8 cellular contexts compared by ENCODE assay signal in the genomic region with DNA sequence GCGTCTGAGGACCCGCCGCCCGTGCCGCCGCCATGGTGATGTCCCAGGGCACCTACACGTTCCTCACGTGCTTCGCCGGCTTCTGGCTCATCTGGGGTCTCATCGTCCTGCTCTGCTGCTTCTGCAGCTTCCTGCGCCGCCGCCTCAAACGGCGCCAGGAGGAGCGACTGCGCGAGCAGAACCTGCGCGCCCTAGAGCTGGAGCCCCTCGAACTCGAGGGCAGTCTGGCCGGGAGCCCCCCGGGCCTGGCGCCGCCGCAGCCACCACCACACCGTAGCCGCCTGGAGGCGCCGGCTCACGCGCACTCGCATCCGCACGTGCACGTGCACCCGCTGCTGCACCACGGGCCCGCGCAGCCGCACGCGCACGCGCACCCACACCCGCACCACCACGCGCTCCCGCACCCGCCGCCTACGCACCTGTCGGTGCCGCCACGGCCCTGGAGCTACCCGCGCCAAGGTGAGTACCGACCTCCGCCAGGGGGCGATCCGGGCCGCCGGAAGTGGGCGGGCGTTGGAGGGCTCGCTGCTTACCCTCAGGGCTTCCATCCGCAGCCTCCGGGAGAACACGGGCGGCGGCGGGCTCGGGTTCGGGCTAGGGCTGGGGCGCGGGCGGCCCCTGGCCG. TPM values are rescaled to one million over a fixed set of nuclear protein-coding genes. Genes with fewer than 3 reads are reported as not detected.
DNase-seq lines count a peak whose midpoint lies in the region; ATAC-seq, FAIRE-seq and TF ChIP-seq lines count a peak whose summit lies in the region.

No MANE protein-coding gene starts in this region.

- DNase-seq in CD4-positive, alpha-beta T cell = peak; percentile 86 to 94 (median 90)
- DNase-seq in NK-92 (lab: John Stamatoyannopoulos, UW; ENCODE audit: unreplicated experiment) = peak; percentile 54
- DNase-seq in activated CD8-positive, alpha-beta memory T cell treated with anti-CD3 and anti-CD28 coated beads, Interleukin-2, amount 10 ng/mL, durations not matched to agents 7 days and 5 days = peak; percentile 93
- DNase-seq in endothelial cell of umbilical vein (ENCODE audit: low read depth, low spot score) = peak; percentile 75
- DNase-seq in stimulated activated CD8-positive, alpha-beta memory T cell treated with anti-CD3 and anti-CD28 coated beads, Interleukin-7, amount 100 ng/mL, for 1 hour (ENCODE audit: low read depth in 2 of 2) = peak; percentile 83 to 85

- H3K9me3 Mint-ChIP-seq in CD4-positive, alpha-beta T cell = no peaks in the 10 kb centered on the region
- no peaks in the 10 kb centered on the region for H3K9me3 Mint-ChIP-seq in activated CD8-positive, alpha-beta memory T cell treated with anti-CD3 and anti-CD28 coated beads, Interleukin-2, amount 10 ng/mL, durations not matched to agents 7 days and 5 days (ENCODE audit: low read depth)

- peak; percentile 74 for TF ChIP-seq CTCF in CD4-positive, alpha-beta T cell (IDR thresholded peaks at IDR 0.05)
- TF ChIP-seq CTCF in endothelial cell of umbilical vein (IDR thresholded peaks at IDR 0.05; ENCODE audit: extremely low read depth in 1 of 2, insufficient read depth in 1 of 2, low read depth in 1 of 2, low read length in 2 of 2) = peak; percentile 63 to 73

- no TSS peak for BruUV-seq in endothelial cell of umbilical vein (replicated peaks; lab: Mats Ljungman, UMichigan)

- no peak for TF ChIP-seq POLR2A in endothelial cell of umbilical vein (IDR thresholded peaks at IDR 0.05; ENCODE audit: low read depth, low read length)

- peaks cover 8% of the 10 kb centered on the region for H3K36me3 Mint-ChIP-seq in CD4-positive, alpha-beta T cell (ENCODE audit: low read depth)
- peaks cover 3% of the 10 kb centered on the region for H3K36me3 Mint-ChIP-seq in activated CD8-positive, alpha-beta memory T cell treated with anti-CD3 and anti-CD28 coated beads, Interleukin-2, amount 10 ng/mL, durations not matched to agents 7 days and 5 days

- no peaks in the 10 kb centered on the region for H3K27me3 ChIP-seq in CD4-positive, alpha-beta T cell (ENCODE audit: control insufficient read depth, insufficient read depth, low read length)
- H3K27me3 ChIP-seq in endothelial cell of umbilical vein (ENCODE audit: control insufficient read depth in 2 of 2, insufficient read depth in 2 of 2, low read length in 2 of 2) (no peaks in the 10 kb centered on the region), mucosa of stomach (ENCODE audit: control insufficient read depth, insufficient read depth, low read length) (peaks cover 7% of the 10 kb centered on the region)

- H3K4me2 ChIP-seq in endothelial cell of umbilical vein (ENCODE audit: insufficient read depth, low read length) = peak overlapping the region; percentile 61

- H4K20me1 ChIP-seq in endothelial cell of umbilical vein (replicated peaks; ENCODE audit: control insufficient read depth, extremely low read depth, insufficient read depth, low read length) = no peaks in the 10 kb centered on the region

- peak; percentile 64 for ATAC-seq in CD4-positive, alpha-beta T cell (ENCODE audit: poor library complexity)
- ATAC-seq in GM19328 (IDR thresholded peaks at IDR 0.05; ENCODE audit: unreplicated experiment) (peak; percentile 42), HG03460 (IDR thresholded peaks at IDR 0.05; ENCODE audit: unreplicated experiment) (peak; percentile 51)
- ATAC-seq in activated CD8-positive, alpha-beta memory T cell treated with anti-CD3 and anti-CD28 coated beads, Interleukin-2, amount 10 ng/mL, durations not matched to agents 7 days and 5 days = peak; percentile 69

- H3K4me3 Mint-ChIP-seq in CD4-positive, alpha-beta T cell = peak overlapping the region; percentile 74
- peak overlapping the region; percentile 78 for H3K4me3 Mint-ChIP-seq in activated CD8-positive, alpha-beta memory T cell treated with anti-CD3 and anti-CD28 coated beads, Interleukin-2, amount 10 ng/mL, durations not matched to agents 7 days and 5 days

- H3K4me1 ChIP-seq in endothelial cell of umbilical vein (ENCODE audit: control insufficient read depth, extremely low read depth, insufficient read depth, low read length) (peaks cover 28% of the 10 kb centered on the region), mucosa of stomach (ENCODE audit: control insufficient read depth, insufficient read depth, low read length) (peaks cover 23% of the 10 kb centered on the region)

- CTCF ChIA-PET in CD4-positive, alpha-beta T cell (lab: Charles Lee) = interaction anchor here (0.7 to 16.6 kb wide), 23 partner anchors 11 to 143 kb away, joined by 3 to 352 read pairs (median 5); a partner anchor contains a TSS
- CTCF ChIA-PET in activated CD8-positive, alpha-beta memory T cell treated with anti-CD3 and anti-CD28 coated beads, Interleukin-2, amount 10 ng/mL, durations not matched to agents 7 days and 5 days (lab: Charles Lee) = interaction anchor here (0.6 to 25.5 kb wide), 45 partner anchors 7 to 341 kb away, joined by 3 to 717 read pairs (median 7); a partner anchor contains a TSS
- CTCF ChIA-PET in endothelial cell of umbilical vein (lab: Charles Lee) = interaction anchor here (0.7 to 13.5 kb wide), 35 partner anchors 9 to 1725 kb away, joined by 3 to 288 read pairs (median 4); a partner anchor contains a TSS

- no peaks in the 10 kb centered on the region for H3K9me1 ChIP-seq in endothelial cell of umbilical vein (replicated peaks; ENCODE audit: control insufficient read depth, extremely low read depth, insufficient read depth, low read length)

- POLR2A ChIA-PET in CD4-positive, alpha-beta T cell (lab: Charles Lee) = interaction anchor here (0.7 to 14.1 kb wide), 21 partner anchors 7 to 322 kb away, joined by 3 to 435 read pairs (median 6); a partner anchor contains a TSS
- POLR2A ChIA-PET in endothelial cell of umbilical vein (lab: Charles Lee) = interaction anchor here (0.7 to 2.5 kb wide), 2 partner anchors 9 to 65 kb away, joined by 3 to 12 read pairs; a partner anchor contains a TSS

- no peaks in the 10 kb centered on the region for H3K9me3 ChIP-seq in CD4-positive, alpha-beta T cell (ENCODE audit: control insufficient read depth, low read length)
- H3K9me3 ChIP-seq in endothelial cell of umbilical vein (replicated peaks; ENCODE audit: control insufficient read depth, insufficient read depth, low read length) (no peaks in the 10 kb centered on the region), mucosa of stomach (ENCODE audit: control insufficient read depth, low read length) (no peaks in the 10 kb centered on the region)

- H3K36me3 ChIP-seq in endothelial cell of umbilical vein (ENCODE audit: control insufficient read depth in 2 of 2, extremely low read depth in 1 of 2, insufficient read depth in 2 of 2, low read length in 2 of 2) (peaks cover 7 to 30% of the 10 kb centered on the region in 2 experiments), mucosa of stomach (ENCODE audit: control insufficient read depth, insufficient read depth, low read length) (no peaks in the 10 kb centered on the region)

- peaks cover 43% of the 10 kb centered on the region for H3K4me1 Mint-ChIP-seq in CD4-positive, alpha-beta T cell (ENCODE audit: low read depth)
- H3K4me1 Mint-ChIP-seq in activated CD8-positive, alpha-beta memory T cell treated with anti-CD3 and anti-CD28 coated beads, Interleukin-2, amount 10 ng/mL, durations not matched to agents 7 days and 5 days = peaks cover 18% of the 10 kb centered on the region

- H3K27ac Mint-ChIP-seq in CD4-positive, alpha-beta T cell = peak overlapping the region; percentile 93
- peak overlapping the region; percentile 61 for H3K27ac Mint-ChIP-seq in activated CD8-positive, alpha-beta memory T cell treated with anti-CD3 and anti-CD28 coated beads, Interleukin-2, amount 10 ng/mL, durations not matched to agents 7 days and 5 days

- dilution Hi-C loops in endothelial cell of umbilical vein (cut with MboI; ENCODE audit: extremely low pct_ligation_motif_present, low sequenced_read_pairs) = no loop called here

- H3K27ac ChIP-seq in CD4-positive, alpha-beta T cell (ENCODE audit: low read depth, low read length) = peak overlapping the region; percentile 95
- H3K27ac ChIP-seq in endothelial cell of umbilical vein (ENCODE audit: insufficient read depth, low read depth, low read length) = peak overlapping the region; percentile 77

- H3K9ac ChIP-seq in endothelial cell of umbilical vein (replicated peaks; ENCODE audit: extremely low read depth, insufficient read depth, low read length) = peak overlapping the region; percentile 80
- H3K9ac ChIP-seq in mucosa of stomach (ENCODE audit: low read length) = peak overlapping the region; percentile 57

- H3K79me2 ChIP-seq in endothelial cell of umbilical vein (ENCODE audit: control insufficient read depth, insufficient read depth, low read length) = no peaks in the 10 kb centered on the region

- peak overlapping the region; percentile 23 for H2AFZ ChIP-seq in endothelial cell of umbilical vein (ENCODE audit: low read depth, low read length)

- intact Hi-C loops in CD4-positive, alpha-beta T cell (cut with DNase I, micrococcal nuclease) = loop anchor here in 1 of 2 experiments (1.0 to 5.0 kb wide), 2 partner anchors 29 to 138 kb away; a partner anchor contains a TSS
- intact Hi-C loops in endothelial cell of umbilical vein (cut with micrococcal nuclease) = loop anchor here (2.0 kb wide), 3 partner anchors 28 to 146 kb away; a partner anchor contains a TSS

- no peaks in the 10 kb centered on the region for H3K27me3 Mint-ChIP-seq in CD4-positive, alpha-beta T cell
- peaks cover 5% of the 10 kb centered on the region for H3K27me3 Mint-ChIP-seq in activated CD8-positive, alpha-beta memory T cell treated with anti-CD3 and anti-CD28 coated beads, Interleukin-2, amount 10 ng/mL, durations not matched to agents 7 days and 5 days

- H3K4me3 ChIP-seq in endothelial cell of umbilical vein (replicated peaks in 1 of 3; ENCODE audit: insufficient read depth in 1 of 3, low read depth in 1 of 3, low read length in 3 of 3) (peak overlapping the region; percentile 6 to 38 (median 21)), mucosa of stomach (ENCODE audit: low read length) (peak overlapping the region; percentile 41)

- peak; percentile 24 for FAIRE-seq in endothelial cell of umbilical vein (lab: Jason Lieb, UNC)

RNA-seq across cellular contexts. Expression of a gene that starts 8.5 kb away (rescaled TPM):
- 10 to 100 TPM; 23.3 to 23.5 TPM for total RNA-seq in CD4-positive, alpha-beta T cell
- total RNA-seq in activated CD8-positive, alpha-beta memory T cell treated with anti-CD3 and anti-CD28 coated beads, Interleukin-2, amount 10 ng/mL, durations not matched to agents 7 days and 5 days = 1 to 10 TPM; 3.1 to 5.3 TPM
- total RNA-seq in endothelial cell of umbilical vein = 5.7 and 6.5 TPM in 2 replicates
- 6.6 and 10.5 TPM in 2 replicates for polyA plus RNA-seq in endothelial cell of umbilical vein
- 1.9 and 4.7 TPM in 2 replicates for polyA plus RNA-seq in endothelial cell of umbilical vein (2011; cell fraction: cytosol; rRNA removed)
- polyA plus RNA-seq in endothelial cell of umbilical vein (2011; cell fraction: nucleus; rRNA removed) = 1.9 and 2.6 TPM in 2 replicates
- polyA plus RNA-seq in endothelial cell of umbilical vein (2012) = 2.6 and 4.7 TPM in 2 replicates
- polyA minus RNA-seq in endothelial cell of umbilical vein = 0.38 and 0.63 TPM in 2 replicates
- 6.8 TPM for polyA minus RNA-seq in endothelial cell of umbilical vein (2011; cell fraction: cytosol; rRNA and poly(A)+ RNA removed)
- 0.53 and 1.8 TPM in 2 replicates for polyA minus RNA-seq in endothelial cell of umbilical vein (2011; cell fraction: nucleus; rRNA and poly(A)+ RNA removed)

RNA-seq across cellular contexts. Expression of a gene that starts 18.3 kb away (rescaled TPM):
- 1 to 10 TPM; 1.8 to 2.5 TPM for total RNA-seq in CD4-positive, alpha-beta T cell
- total RNA-seq in activated CD8-positive, alpha-beta memory T cell treated with anti-CD3 and anti-CD28 coated beads, Interleukin-2, amount 10 ng/mL, durations not matched to agents 7 days and 5 days = 100 to 1,000 TPM in 1 of 2 experiments, 10 to 100 TPM in 1; 81.5 to 128 TPM
- 310 and 336 TPM in 2 replicates for total RNA-seq in endothelial cell of umbilical vein
- 198 and 267 TPM in 2 replicates for polyA plus RNA-seq in endothelial cell of umbilical vein
- polyA plus RNA-seq in endothelial cell of umbilical vein (2011; cell fraction: cytosol; rRNA removed) = 95.2 and 108 TPM in 2 replicates
- 848 and 1,132 TPM in 2 replicates for polyA plus RNA-seq in endothelial cell of umbilical vein (2011; cell fraction: nucleus; rRNA removed)
- 185 and 211 TPM in 2 replicates for polyA plus RNA-seq in endothelial cell of umbilical vein (2012)
- 158 and 165 TPM in 2 replicates for polyA minus RNA-seq in endothelial cell of umbilical vein
- 9.4 TPM for polyA minus RNA-seq in endothelial cell of umbilical vein (2011; cell fraction: cytosol; rRNA and poly(A)+ RNA removed)
- 135 and 363 TPM in 2 replicates for polyA minus RNA-seq in endothelial cell of umbilical vein (2011; cell fraction: nucleus; rRNA and poly(A)+ RNA removed)

RNA-seq across cellular contexts. Expression of a gene that starts 28.7 kb away (rescaled TPM):
- 100 to 1,000 TPM; 186 to 192 TPM for total RNA-seq in CD4-positive, alpha-beta T cell
- 100 to 1,000 TPM; 112 to 159 TPM for total RNA-seq in activated CD8-positive, alpha-beta memory T cell treated with anti-CD3 and anti-CD28 coated beads, Interleukin-2, amount 10 ng/mL, durations not matched to agents 7 days and 5 days
- 36.4 and 37.0 TPM in 2 replicates for total RNA-seq in endothelial cell of umbilical vein
- 22.9 and 28.9 TPM in 2 replicates for polyA plus RNA-seq in endothelial cell of umbilical vein
- polyA plus RNA-seq in endothelial cell of umbilical vein (2011; cell fraction: cytosol; rRNA removed) = 26.5 and 28.2 TPM in 2 replicates
- 28.5 and 31.3 TPM in 2 replicates for polyA plus RNA-seq in endothelial cell of umbilical vein (2011; cell fraction: nucleus; rRNA removed)
- polyA plus RNA-seq in endothelial cell of umbilical vein (2012) = 20.7 and 22.4 TPM in 2 replicates
- 17.0 and 32.8 TPM in 2 replicates for polyA minus RNA-seq in endothelial cell of umbilical vein
- polyA minus RNA-seq in endothelial cell of umbilical vein (2011; cell fraction: cytosol; rRNA and poly(A)+ RNA removed) = 11.3 TPM
- polyA minus RNA-seq in endothelial cell of umbilical vein (2011; cell fraction: nucleus; rRNA and poly(A)+ RNA removed) = 14.8 and 26.7 TPM in 2 replicates

RNA-seq across cellular contexts. Expression of a gene that starts 42.3 kb away (rescaled TPM):
- total RNA-seq in CD4-positive, alpha-beta T cell = 1 to 10 TPM; 5.2 to 6.0 TPM
- 10 to 100 TPM; 72.9 to 81.2 TPM for total RNA-seq in activated CD8-positive, alpha-beta memory T cell treated with anti-CD3 and anti-CD28 coated beads, Interleukin-2, amount 10 ng/mL, durations not matched to agents 7 days and 5 days
- 318 and 371 TPM in 2 replicates for total RNA-seq in endothelial cell of umbilical vein
- 314 and 418 TPM in 2 replicates for polyA plus RNA-seq in endothelial cell of umbilical vein
- polyA plus RNA-seq in endothelial cell of umbilical vein (2011; cell fraction: cytosol; rRNA removed) = 181 and 257 TPM in 2 replicates
- polyA plus RNA-seq in endothelial cell of umbilical vein (2011; cell fraction: nucleus; rRNA removed) = 815 and 843 TPM in 2 replicates
- 179 and 248 TPM in 2 replicates for polyA plus RNA-seq in endothelial cell of umbilical vein (2012)
- polyA minus RNA-seq in endothelial cell of umbilical vein = 120 and 143 TPM in 2 replicates
- polyA minus RNA-seq in endothelial cell of umbilical vein (2011; cell fraction: cytosol; rRNA and poly(A)+ RNA removed) = 25.4 TPM
- 136 and 281 TPM in 2 replicates for polyA minus RNA-seq in endothelial cell of umbilical vein (2011; cell fraction: nucleus; rRNA and poly(A)+ RNA removed)

RNA-seq across cellular contexts. Expression of a gene that starts 45.8 kb away (rescaled TPM):
- total RNA-seq in CD4-positive, alpha-beta T cell = under 1 TPM; 0.20 to 0.60 TPM
- 1 to 10 TPM; 1.3 to 2.2 TPM for total RNA-seq in activated CD8-positive, alpha-beta memory T cell treated with anti-CD3 and anti-CD28 coated beads, Interleukin-2, amount 10 ng/mL, durations not matched to agents 7 days and 5 days
- total RNA-seq in endothelial cell of umbilical vein = 1.00 and 1.4 TPM in 2 replicates
- polyA plus RNA-seq in endothelial cell of umbilical vein = 1.4 and 2.7 TPM in 2 replicates
- 0.66 and 1.1 TPM in 2 replicates for polyA plus RNA-seq in endothelial cell of umbilical vein (2011; cell fraction: cytosol; rRNA removed)
- 0.73 and 0.96 TPM in 2 replicates for polyA plus RNA-seq in endothelial cell of umbilical vein (2011; cell fraction: nucleus; rRNA removed)
- polyA plus RNA-seq in endothelial cell of umbilical vein (2012) = 1.6 and 1.7 TPM in 2 replicates
- 0.24 and 0.57 TPM in 2 replicates for polyA minus RNA-seq in endothelial cell of umbilical vein
- polyA minus RNA-seq in endothelial cell of umbilical vein (2011; cell fraction: cytosol; rRNA and poly(A)+ RNA removed) = 7.9 TPM
- polyA minus RNA-seq in endothelial cell of umbilical vein (2011; cell fraction: nucleus; rRNA and poly(A)+ RNA removed) = 0.29 TPM in 1 of 2 replicates, not detected in the other

Comparison
In these comparisons a context has a peak if more than half of its experiments do, and no peak if none do; other contexts are left out.
1. Peak in every context shown above with its lines: DNase-seq, ATAC-seq, H3K4me3 ChIP-seq and H3K27ac ChIP-seq.
2. RNA of a gene that starts 18.3 kb away (total RNA-seq): 310 to 336 TPM in endothelial cell of umbilical vein and 81.5 to 128 TPM in activated CD8-positive, alpha-beta memory T cell treated with anti-CD3 and anti-CD28 coated beads, Interleukin-2, amount 10 ng/mL, durations not matched to agents 7 days and 5 days; 1.8 to 2.5 TPM in CD4-positive, alpha-beta T cell; every median in the first group is over 10 times any median in the second.